Comparison of ENCODE assay signal across 12 cellular contexts in genomic region chr17:69060835-69061234, GRCh38. TPM values are rescaled to one million over a fixed set of nuclear protein-coding genes. Genes with fewer than 3 reads are reported as not detected.
DNase-seq lines count a peak whose midpoint lies in the region; ATAC-seq and TF ChIP-seq lines count a peak whose summit lies in the region.
"Had no signal": no experiment of that assay in that cellular context is flagged by ENCODE, and none has a peak within 500 bp of the region (broad histone marks: within the 10 kb centered on the region; RNA-seq: fewer than 3 reads in every experiment).

ABCA9 (minus strand) TSS chr17:69060927; CDS start chr17:69051126, 9,801 bp downstream.

- no peak for TF ChIP-seq POLR2A in erythroblast (IDR thresholded peaks at IDR 0.05; ENCODE audit: low read length)

- POLR2A ChIA-PET in CD4-positive, alpha-beta memory T cell (lab: Charles Lee; ENCODE audit: partially characterized antibody): no interaction called here
- POLR2A ChIA-PET in CD8-positive, alpha-beta T cell (lab: Charles Lee): interaction anchor here (0.6 kb wide), 1 partner anchor 658 kb away, joined by 3 read pairs; no protein-coding TSS in a partner anchor

- ATAC-seq in CD8-positive, alpha-beta T cell: no peak
- ATAC-seq: activated CD4-positive, CD25-positive, alpha-beta regulatory T cell treated with anti-CD3 and anti-CD28 coated beads, Interleukin-2, amount 50 U/mL, for 24 hours had no signal

- CTCF ChIA-PET in CD4-positive, alpha-beta memory T cell (lab: Charles Lee; ENCODE audit: partially characterized antibody): no interaction called here
- CTCF ChIA-PET in CD8-positive, alpha-beta T cell (lab: Charles Lee): no interaction called here

- TF ChIP-seq CTCF in brain (conservative IDR thresholded peaks at IDR 0.05): no peak
- TF ChIP-seq CTCF in CD8-positive, alpha-beta T cell (IDR thresholded peaks at IDR 0.05): no peak

- no peaks in the 10 kb centered on the region for H3K36me3 ChIP-seq in CD4-positive, alpha-beta memory T cell (ENCODE audit: insufficient read depth, low read length)
- H3K36me3 ChIP-seq in CD8-positive, alpha-beta T cell (ENCODE audit: insufficient read depth, low read length): no peaks in the 10 kb centered on the region

- no peaks in the 10 kb centered on the region for H3K27me3 Mint-ChIP-seq in brain
- H3K27me3 Mint-ChIP-seq in CD4-positive, alpha-beta memory T cell: peaks cover 3 to 9% of the 10 kb centered on the region in 2 donors
- H3K27me3 Mint-ChIP-seq in CD8-positive, alpha-beta T cell (ENCODE audit: low read depth): peaks cover under 1% of the 10 kb centered on the region

- H3K36me3 Mint-ChIP-seq in brain: no peaks in the 10 kb centered on the region
- peaks cover 0 to 4% of the 10 kb centered on the region in 2 donors for H3K36me3 Mint-ChIP-seq in CD4-positive, alpha-beta memory T cell
- no peaks in the 10 kb centered on the region for H3K36me3 Mint-ChIP-seq in CD8-positive, alpha-beta T cell

- intact Hi-C loops in CD4-positive, alpha-beta memory T cell (cut with micrococcal nuclease): no loop called here
- intact Hi-C loops in CD8-positive, alpha-beta T cell (cut with DNase I, micrococcal nuclease): no loop called here

- H3K27ac Mint-ChIP-seq in brain: peak within 1 kb of the TSS in 3 of 5 experiments; percentile 16 to 77 (median 64)
- H3K27ac Mint-ChIP-seq in CD4-positive, alpha-beta memory T cell: no peak within 1 kb of the TSS
- no peak within 1 kb of the TSS for H3K27ac Mint-ChIP-seq in CD8-positive, alpha-beta T cell

- DNase-seq in Caki2 (ENCODE audit: low read depth) (peak; percentile 49), hepatic stellate cell (ENCODE audit: low spot score) (peak; percentile 13), skeletal muscle cell (ENCODE audit: low read depth) (peak; percentile 76), erythroblast (lab: John Stamatoyannopoulos, UW) (no peak), NOMO-1 treated with dmso at 0.1 percent for 144 hours (lab: John Stamatoyannopoulos, UW; ENCODE audit: unreplicated experiment) (no peak)
- DNase-seq in CD4-positive, alpha-beta memory T cell: no peak
- DNase-seq in CD8-positive, alpha-beta T cell: no peak
- DNase-seq: stimulated activated CD4-positive, alpha-beta T cell treated with anti-CD3 and anti-CD28 coated beads, Interleukin-12 subunit alpha, Interleukin-12 subunit beta, amount 100 ng/mL, for 4 hours; stimulated activated naive CD4-positive, alpha-beta T cell treated with Interleukin-2 at 50 U/mL for 16 hours had no signal

- H3K4me1 Mint-ChIP-seq in brain: peaks cover 30% of the 10 kb centered on the region
- peaks cover 4 to 16% (median 11%) of the 10 kb centered on the region in 4 donors for H3K4me1 Mint-ChIP-seq in CD4-positive, alpha-beta memory T cell
- H3K4me1 Mint-ChIP-seq in CD8-positive, alpha-beta T cell (ENCODE audit: low read depth): peaks cover 10% of the 10 kb centered on the region

- H3K27ac ChIP-seq in CD4-positive, alpha-beta memory T cell (ENCODE audit: low read depth, low read length): no peak within 1 kb of the TSS
- H3K27ac ChIP-seq in CD8-positive, alpha-beta T cell (ENCODE audit: low read depth, low read length): no peak within 1 kb of the TSS

- peak within 1 kb of the TSS in 3 of 5 experiments; percentile 5 to 56 (median 8) for H3K4me3 Mint-ChIP-seq in brain
- no peak within 1 kb of the TSS for H3K4me3 Mint-ChIP-seq in CD4-positive, alpha-beta memory T cell
- H3K4me3 Mint-ChIP-seq in CD8-positive, alpha-beta T cell: no peak within 1 kb of the TSS

- no peak within 1 kb of the TSS for H3K4me3 ChIP-seq in skeletal muscle cell (ENCODE audit: low read depth, low read length)
- no peak within 1 kb of the TSS for H3K4me3 ChIP-seq in CD4-positive, alpha-beta memory T cell (ENCODE audit: low read length in 2 of 2)
- no peak within 1 kb of the TSS for H3K4me3 ChIP-seq in CD8-positive, alpha-beta T cell (ENCODE audit: low read depth, low read length)

- no peaks in the 10 kb centered on the region for H3K27me3 ChIP-seq in CD4-positive, alpha-beta memory T cell (ENCODE audit: insufficient read depth, low read length)
- H3K27me3 ChIP-seq in CD8-positive, alpha-beta T cell (ENCODE audit: insufficient read depth, low read length): no peaks in the 10 kb centered on the region

- H3K9me3 ChIP-seq in CD4-positive, alpha-beta memory T cell (ENCODE audit: control insufficient read depth in 1 of 2, low read length in 2 of 2): no peaks in the 10 kb centered on the region
- no peaks in the 10 kb centered on the region for H3K9me3 ChIP-seq in CD8-positive, alpha-beta T cell (ENCODE audit: low read length)

- no peaks in the 10 kb centered on the region for H3K4me1 ChIP-seq in CD4-positive, alpha-beta memory T cell (ENCODE audit: insufficient read depth, low read length)
- no peaks in the 10 kb centered on the region for H3K4me1 ChIP-seq in CD8-positive, alpha-beta T cell (ENCODE audit: insufficient read depth, low read length)

- in situ Hi-C loops in Caki2 (cut with HindIII; ENCODE audit: low pct_unique_long_range_greater_than_20kb, low sequenced_read_pairs): no loop called here

- peaks cover 0 to 14% (median 10%) of the 10 kb centered on the region in 5 experiments for H3K9me3 Mint-ChIP-seq in brain
- peaks cover 0 to 21% (median 9%) of the 10 kb centered on the region in 8 donors for H3K9me3 Mint-ChIP-seq in CD4-positive, alpha-beta memory T cell
- H3K9me3 Mint-ChIP-seq in CD8-positive, alpha-beta T cell: peaks cover 6% of the 10 kb centered on the region

RNA-seq across cellular contexts. Expression of gene ABCA9, which starts in this region (rescaled TPM):
- not detected in 2 replicates for total RNA-seq in Caki2 (2014; rRNA removed; shearing (Covaris generic); ENCODE audit: low replicate concordance)
- polyA plus RNA-seq in brain (ENCODE audit: insufficient read depth, low read depth, low replicate concordance): 0.32 TPM
- under 1 TPM; 0.06 TPM for total RNA-seq in CD4-positive, alpha-beta memory T cell
- not detected for polyA plus RNA-seq in CD4-positive, alpha-beta memory T cell
- total RNA-seq in CD8-positive, alpha-beta T cell: not detected
- total RNA-seq: Daoy had no signal

Comparison
In these comparisons a context has a peak if more than half of its experiments do, and no peak if none do; other contexts are left out.
1. Peak in DNase-seq in Caki2; RNA of the gene not detected or under 1 TPM.
2. DNase-seq: peak in hepatic stellate cell (single experiment) and skeletal muscle cell (single experiment); none in erythroblast (0 of 2), CD4-positive, alpha-beta memory T cell (0 of 5), NOMO-1 treated with dmso at 0.1 percent for 144 hours (single experiment) and CD8-positive, alpha-beta T cell (0 of 7).
3. H3K27ac Mint-ChIP-seq: peak in brain (3 of 5); none in CD4-positive, alpha-beta memory T cell (0 of 7) and CD8-positive, alpha-beta T cell (single experiment).
4. H3K4me3 Mint-ChIP-seq: peak in brain (3 of 5); none in CD4-positive, alpha-beta memory T cell (0 of 8) and CD8-positive, alpha-beta T cell (single experiment).